In the genomic region with DNA sequence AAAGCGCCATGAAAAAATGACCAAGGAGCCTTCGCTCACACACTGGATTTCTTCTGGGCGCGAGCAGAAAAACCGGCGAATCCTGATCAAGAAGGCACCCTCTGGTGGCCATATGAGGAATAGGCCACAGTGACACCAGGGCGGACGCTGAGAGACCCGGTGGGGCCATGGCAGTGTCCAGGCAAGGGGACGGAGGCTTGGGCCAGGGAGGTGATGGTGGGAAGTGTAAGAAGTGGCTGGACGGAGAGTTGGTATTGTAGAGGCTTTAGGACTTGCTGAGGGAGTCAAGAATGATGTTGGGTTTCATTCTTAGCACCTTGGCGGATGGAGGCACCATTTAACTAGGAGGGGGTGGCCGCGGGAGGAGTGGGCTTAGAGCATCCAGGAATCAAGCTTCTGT, we compare ENCODE assay signal across 1 cellular context.
TF ChIP-seq lines count a peak whose summit lies in the region.

No MANE protein-coding gene starts in this region.

TF ChIP-seq in K562, 482 proteins besides CTCF, POLR2A, EP300 and RAD21 (continued from another document):
- TF ChIP-seq, protein P1, sequence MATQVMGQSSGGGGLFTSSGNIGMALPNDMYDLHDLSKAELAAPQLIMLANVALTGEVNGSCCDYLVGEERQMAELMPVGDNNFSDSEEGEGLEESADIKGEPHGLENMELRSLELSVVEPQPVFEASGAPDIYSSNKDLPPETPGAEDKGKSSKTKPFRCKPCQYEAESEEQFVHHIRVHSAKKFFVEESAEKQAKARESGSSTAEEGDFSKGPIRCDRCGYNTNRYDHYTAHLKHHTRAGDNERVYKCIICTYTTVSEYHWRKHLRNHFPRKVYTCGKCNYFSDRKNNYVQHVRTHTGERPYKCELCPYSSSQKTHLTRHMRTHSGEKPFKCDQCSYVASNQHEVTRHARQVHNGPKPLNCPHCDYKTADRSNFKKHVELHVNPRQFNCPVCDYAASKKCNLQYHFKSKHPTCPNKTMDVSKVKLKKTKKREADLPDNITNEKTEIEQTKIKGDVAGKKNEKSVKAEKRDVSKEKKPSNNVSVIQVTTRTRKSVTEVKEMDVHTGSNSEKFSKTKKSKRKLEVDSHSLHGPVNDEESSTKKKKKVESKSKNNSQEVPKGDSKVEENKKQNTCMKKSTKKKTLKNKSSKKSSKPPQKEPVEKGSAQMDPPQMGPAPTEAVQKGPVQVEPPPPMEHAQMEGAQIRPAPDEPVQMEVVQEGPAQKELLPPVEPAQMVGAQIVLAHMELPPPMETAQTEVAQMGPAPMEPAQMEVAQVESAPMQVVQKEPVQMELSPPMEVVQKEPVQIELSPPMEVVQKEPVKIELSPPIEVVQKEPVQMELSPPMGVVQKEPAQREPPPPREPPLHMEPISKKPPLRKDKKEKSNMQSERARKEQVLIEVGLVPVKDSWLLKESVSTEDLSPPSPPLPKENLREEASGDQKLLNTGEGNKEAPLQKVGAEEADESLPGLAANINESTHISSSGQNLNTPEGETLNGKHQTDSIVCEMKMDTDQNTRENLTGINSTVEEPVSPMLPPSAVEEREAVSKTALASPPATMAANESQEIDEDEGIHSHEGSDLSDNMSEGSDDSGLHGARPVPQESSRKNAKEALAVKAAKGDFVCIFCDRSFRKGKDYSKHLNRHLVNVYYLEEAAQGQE (CRISPR knock-in tag; IDR thresholded peaks at IDR 0.05; ENCODE audit: low read depth): no peak
- TF ChIP-seq, protein P2, sequence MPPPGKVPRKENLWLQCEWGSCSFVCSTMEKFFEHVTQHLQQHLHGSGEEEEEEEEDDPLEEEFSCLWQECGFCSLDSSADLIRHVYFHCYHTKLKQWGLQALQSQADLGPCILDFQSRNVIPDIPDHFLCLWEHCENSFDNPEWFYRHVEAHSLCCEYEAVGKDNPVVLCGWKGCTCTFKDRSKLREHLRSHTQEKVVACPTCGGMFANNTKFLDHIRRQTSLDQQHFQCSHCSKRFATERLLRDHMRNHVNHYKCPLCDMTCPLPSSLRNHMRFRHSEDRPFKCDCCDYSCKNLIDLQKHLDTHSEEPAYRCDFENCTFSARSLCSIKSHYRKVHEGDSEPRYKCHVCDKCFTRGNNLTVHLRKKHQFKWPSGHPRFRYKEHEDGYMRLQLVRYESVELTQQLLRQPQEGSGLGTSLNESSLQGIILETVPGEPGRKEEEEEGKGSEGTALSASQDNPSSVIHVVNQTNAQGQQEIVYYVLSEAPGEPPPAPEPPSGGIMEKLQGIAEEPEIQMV (tag; conservative IDR thresholded peaks at IDR 0.05; ENCODE audit: low read depth): peak; percentile 41; the same call in 1 of the 2 replicates
- TF ChIP-seq JUND (IDR thresholded peaks at IDR 0.05; ENCODE audit: borderline replicate concordance, low read depth, low read length) (0 out of 2 replicates have a peak, but pooled peaks have one; percentile 6), JUND (tag; IDR thresholded peaks at IDR 0.05; ENCODE audit: borderline replicate concordance, low read depth, low read length) (no peak), MECOM (CRISPR knock-in tag; IDR thresholded peaks at IDR 0.05) (no peak), ZNF311 (CRISPR knock-in tag; IDR thresholded peaks at IDR 0.05) (no peak), TAF1 (IDR thresholded peaks at IDR 0.05; ENCODE audit: control insufficient read depth, extremely low read depth, insufficient read depth, low read length, severe bottlenecking) (no peak), SREBF2 (CRISPR knock-in tag; IDR thresholded peaks at IDR 0.05) (no peak), ZNF165 (CRISPR knock-in tag; IDR thresholded peaks at IDR 0.05; ENCODE audit: borderline replicate concordance) (no peak), TAF9B (IDR thresholded peaks at IDR 0.05; ENCODE audit: partially characterized antibody) (no peak), ZNF143 (CRISPR knock-in tag; IDR thresholded peaks at IDR 0.05) (no peak), CHCHD3 (CRISPR knock-in tag; IDR thresholded peaks at IDR 0.05) (no peak), POLR3G (IDR thresholded peaks at IDR 0.05; ENCODE audit: extremely low read depth, insufficient read length, insufficient replicate concordance) (no peak), MXI1 (IDR thresholded peaks at IDR 0.05; ENCODE audit: low read depth, low read length) (no peak), ZNF3 (CRISPR knock-in tag; IDR thresholded peaks at IDR 0.05) (no peak), TBL1XR1 (IDR thresholded peaks at IDR 0.05; ENCODE audit: low read length in 2 of 2) (no peak), ZNF696 (CRISPR knock-in tag; conservative IDR thresholded peaks at IDR 0.05) (no peak), NR2C2 (CRISPR knock-in tag; IDR thresholded peaks at IDR 0.05) (no peak), NR2C2 (tag; IDR thresholded peaks at IDR 0.05) (no peak), ARHGAP35 (IDR thresholded peaks at IDR 0.05; ENCODE audit: partially characterized antibody) (no peak), YY1 (IDR thresholded peaks at IDR 0.05; ENCODE audit: borderline replicate concordance in 1 of 3, control insufficient read depth in 1 of 3, extremely low read depth in 1 of 3, insufficient read depth in 3 of 3, insufficient read length in 1 of 3, insufficient replicate concordance in 2 of 3, low read depth in 1 of 3, low read length in 2 of 3) (peak in 1 of 3 experiments; percentile 7), KDM4B (IDR thresholded peaks at IDR 0.05; ENCODE audit: borderline replicate concordance in 2 of 2, low read depth in 1 of 2) (no peak), ZNF778 (CRISPR knock-in tag; IDR thresholded peaks at IDR 0.05) (no peak), ZNF23 (CRISPR knock-in tag; IDR thresholded peaks at IDR 0.05) (no peak)
- TF ChIP-seq, protein P3, sequence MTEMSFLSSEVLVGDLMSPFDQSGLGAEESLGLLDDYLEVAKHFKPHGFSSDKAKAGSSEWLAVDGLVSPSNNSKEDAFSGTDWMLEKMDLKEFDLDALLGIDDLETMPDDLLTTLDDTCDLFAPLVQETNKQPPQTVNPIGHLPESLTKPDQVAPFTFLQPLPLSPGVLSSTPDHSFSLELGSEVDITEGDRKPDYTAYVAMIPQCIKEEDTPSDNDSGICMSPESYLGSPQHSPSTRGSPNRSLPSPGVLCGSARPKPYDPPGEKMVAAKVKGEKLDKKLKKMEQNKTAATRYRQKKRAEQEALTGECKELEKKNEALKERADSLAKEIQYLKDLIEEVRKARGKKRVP (CRISPR knock-in tag; IDR thresholded peaks at IDR 0.05): no peak
- TF ChIP-seq, protein P4, sequence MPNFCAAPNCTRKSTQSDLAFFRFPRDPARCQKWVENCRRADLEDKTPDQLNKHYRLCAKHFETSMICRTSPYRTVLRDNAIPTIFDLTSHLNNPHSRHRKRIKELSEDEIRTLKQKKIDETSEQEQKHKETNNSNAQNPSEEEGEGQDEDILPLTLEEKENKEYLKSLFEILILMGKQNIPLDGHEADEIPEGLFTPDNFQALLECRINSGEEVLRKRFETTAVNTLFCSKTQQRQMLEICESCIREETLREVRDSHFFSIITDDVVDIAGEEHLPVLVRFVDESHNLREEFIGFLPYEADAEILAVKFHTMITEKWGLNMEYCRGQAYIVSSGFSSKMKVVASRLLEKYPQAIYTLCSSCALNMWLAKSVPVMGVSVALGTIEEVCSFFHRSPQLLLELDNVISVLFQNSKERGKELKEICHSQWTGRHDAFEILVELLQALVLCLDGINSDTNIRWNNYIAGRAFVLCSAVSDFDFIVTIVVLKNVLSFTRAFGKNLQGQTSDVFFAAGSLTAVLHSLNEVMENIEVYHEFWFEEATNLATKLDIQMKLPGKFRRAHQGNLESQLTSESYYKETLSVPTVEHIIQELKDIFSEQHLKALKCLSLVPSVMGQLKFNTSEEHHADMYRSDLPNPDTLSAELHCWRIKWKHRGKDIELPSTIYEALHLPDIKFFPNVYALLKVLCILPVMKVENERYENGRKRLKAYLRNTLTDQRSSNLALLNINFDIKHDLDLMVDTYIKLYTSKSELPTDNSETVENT (CRISPR knock-in tag; IDR thresholded peaks at IDR 0.05): no peak
- TF ChIP-seq, protein P5, sequence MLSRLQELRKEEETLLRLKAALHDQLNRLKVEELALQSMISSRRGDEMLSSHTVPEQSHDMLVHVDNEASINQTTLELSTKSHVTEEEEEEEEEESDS (CRISPR knock-in tag; IDR thresholded peaks at IDR 0.05): no peak
- TF ChIP-seq, protein P6, sequence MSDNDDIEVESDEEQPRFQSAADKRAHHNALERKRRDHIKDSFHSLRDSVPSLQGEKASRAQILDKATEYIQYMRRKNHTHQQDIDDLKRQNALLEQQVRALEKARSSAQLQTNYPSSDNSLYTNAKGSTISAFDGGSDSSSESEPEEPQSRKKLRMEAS (CRISPR knock-in tag; IDR thresholded peaks at IDR 0.05): no peak
- TF ChIP-seq, protein P7, sequence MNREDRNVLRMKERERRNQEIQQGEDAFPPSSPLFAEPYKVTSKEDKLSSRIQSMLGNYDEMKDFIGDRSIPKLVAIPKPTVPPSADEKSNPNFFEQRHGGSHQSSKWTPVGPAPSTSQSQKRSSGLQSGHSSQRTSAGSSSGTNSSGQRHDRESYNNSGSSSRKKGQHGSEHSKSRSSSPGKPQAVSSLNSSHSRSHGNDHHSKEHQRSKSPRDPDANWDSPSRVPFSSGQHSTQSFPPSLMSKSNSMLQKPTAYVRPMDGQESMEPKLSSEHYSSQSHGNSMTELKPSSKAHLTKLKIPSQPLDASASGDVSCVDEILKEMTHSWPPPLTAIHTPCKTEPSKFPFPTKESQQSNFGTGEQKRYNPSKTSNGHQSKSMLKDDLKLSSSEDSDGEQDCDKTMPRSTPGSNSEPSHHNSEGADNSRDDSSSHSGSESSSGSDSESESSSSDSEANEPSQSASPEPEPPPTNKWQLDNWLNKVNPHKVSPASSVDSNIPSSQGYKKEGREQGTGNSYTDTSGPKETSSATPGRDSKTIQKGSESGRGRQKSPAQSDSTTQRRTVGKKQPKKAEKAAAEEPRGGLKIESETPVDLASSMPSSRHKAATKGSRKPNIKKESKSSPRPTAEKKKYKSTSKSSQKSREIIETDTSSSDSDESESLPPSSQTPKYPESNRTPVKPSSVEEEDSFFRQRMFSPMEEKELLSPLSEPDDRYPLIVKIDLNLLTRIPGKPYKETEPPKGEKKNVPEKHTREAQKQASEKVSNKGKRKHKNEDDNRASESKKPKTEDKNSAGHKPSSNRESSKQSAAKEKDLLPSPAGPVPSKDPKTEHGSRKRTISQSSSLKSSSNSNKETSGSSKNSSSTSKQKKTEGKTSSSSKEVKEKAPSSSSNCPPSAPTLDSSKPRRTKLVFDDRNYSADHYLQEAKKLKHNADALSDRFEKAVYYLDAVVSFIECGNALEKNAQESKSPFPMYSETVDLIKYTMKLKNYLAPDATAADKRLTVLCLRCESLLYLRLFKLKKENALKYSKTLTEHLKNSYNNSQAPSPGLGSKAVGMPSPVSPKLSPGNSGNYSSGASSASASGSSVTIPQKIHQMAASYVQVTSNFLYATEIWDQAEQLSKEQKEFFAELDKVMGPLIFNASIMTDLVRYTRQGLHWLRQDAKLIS (CRISPR knock-in tag; IDR thresholded peaks at IDR 0.05): no peak
- TF ChIP-seq, protein P8, sequence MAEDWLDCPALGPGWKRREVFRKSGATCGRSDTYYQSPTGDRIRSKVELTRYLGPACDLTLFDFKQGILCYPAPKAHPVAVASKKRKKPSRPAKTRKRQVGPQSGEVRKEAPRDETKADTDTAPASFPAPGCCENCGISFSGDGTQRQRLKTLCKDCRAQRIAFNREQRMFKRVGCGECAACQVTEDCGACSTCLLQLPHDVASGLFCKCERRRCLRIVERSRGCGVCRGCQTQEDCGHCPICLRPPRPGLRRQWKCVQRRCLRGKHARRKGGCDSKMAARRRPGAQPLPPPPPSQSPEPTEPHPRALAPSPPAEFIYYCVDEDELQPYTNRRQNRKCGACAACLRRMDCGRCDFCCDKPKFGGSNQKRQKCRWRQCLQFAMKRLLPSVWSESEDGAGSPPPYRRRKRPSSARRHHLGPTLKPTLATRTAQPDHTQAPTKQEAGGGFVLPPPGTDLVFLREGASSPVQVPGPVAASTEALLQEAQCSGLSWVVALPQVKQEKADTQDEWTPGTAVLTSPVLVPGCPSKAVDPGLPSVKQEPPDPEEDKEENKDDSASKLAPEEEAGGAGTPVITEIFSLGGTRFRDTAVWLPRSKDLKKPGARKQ (CRISPR knock-in tag; IDR thresholded peaks at IDR 0.05): no peak
- TF ChIP-seq, protein P9, sequence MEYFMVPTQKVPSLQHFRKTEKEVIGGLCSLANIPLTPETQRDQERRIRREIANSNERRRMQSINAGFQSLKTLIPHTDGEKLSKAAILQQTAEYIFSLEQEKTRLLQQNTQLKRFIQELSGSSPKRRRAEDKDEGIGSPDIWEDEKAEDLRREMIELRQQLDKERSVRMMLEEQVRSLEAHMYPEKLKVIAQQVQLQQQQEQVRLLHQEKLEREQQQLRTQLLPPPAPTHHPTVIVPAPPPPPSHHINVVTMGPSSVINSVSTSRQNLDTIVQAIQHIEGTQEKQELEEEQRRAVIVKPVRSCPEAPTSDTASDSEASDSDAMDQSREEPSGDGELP (CRISPR knock-in tag; IDR thresholded peaks at IDR 0.05; ENCODE audit: borderline replicate concordance): peak; percentile 48; the same call in 1 of the 2 replicates
- TF ChIP-seq, protein P10, sequence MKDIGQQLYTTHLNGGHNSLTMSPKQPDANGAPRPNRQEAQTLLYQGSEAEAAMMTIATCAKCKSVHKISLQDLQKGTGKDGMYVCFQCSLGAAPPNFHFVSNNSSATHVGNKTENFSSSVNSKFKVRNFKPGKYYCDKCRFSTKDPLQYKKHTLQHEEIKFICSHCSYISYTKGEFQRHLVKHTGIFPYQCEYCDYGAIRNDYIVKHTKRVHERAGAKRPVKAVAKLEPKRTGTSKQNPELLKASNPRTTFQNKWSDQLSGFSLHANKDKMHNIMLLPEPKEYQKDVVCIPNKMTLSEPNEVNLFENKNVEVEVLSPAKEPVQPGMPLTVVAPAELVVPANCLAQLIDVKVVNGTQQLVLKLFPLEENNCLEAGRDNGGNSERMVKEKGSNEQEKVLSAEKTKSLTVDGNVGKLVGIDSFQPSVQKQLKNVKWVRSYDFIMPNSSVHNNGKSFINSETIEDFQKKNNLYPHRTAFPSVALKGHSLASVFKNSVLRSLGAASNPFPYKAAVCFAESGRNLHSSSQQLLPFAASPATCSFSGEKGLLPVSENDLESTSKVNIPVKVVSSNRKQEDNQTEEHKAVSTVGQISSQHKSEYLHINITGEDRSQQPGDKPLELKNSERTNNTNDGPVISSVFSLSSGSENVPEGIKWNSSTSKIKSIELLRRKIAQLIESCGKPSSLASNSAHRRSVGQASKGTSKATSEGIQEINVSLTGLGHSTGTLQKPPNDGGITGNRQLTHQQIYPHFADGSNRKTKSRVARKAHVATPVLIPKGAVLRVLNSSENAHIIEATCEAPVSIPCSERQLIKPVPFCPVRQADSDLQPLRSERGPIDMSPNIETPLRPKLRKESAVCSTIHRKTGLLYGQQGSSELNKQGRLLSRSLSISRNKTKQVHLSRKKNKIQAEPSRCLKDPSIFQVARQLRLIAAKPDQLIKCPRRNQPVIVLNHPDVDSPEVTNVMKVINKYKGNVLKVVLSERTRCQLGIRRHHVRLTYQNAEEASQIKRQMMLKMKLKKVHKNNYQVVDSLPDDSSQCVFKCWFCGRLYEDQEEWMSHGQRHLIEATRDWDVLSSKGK (CRISPR knock-in tag; IDR thresholded peaks at IDR 0.05): no peak
